ENCODE assay signal across 14 cellular contexts in the genomic region with DNA sequence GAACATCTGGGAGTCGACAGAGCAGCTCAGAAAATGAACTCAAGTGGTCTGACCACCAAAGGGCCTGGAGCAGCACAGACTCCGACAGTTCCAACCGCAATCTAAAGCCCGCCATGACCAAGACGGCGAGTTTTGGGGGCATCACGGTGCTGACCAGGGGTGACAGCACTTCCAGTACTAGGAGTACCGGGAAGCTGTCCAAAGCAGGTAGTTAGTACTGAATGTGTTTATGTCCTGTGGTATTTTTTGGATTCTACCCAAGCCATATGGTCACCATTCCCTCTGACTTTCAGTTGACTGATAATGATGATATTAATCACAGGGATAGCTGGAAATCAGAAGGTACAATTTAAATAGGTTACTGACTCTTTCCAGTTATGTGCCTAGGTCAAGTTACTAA.
DNase-seq lines count a peak whose midpoint lies in the region; ATAC-seq and TF ChIP-seq lines count a peak whose summit lies in the region.
"Had no signal": no experiment of that assay in that cellular context is flagged by ENCODE, and none has a peak within 500 bp of the region (broad histone marks: within the 10 kb centered on the region; RNA-seq: fewer than 3 reads in every experiment).

No MANE protein-coding gene starts in this region.

- H3K4me1 Mint-ChIP-seq in stimulated activated naive CD8-positive, alpha-beta T cell treated with anti-CD3 and anti-CD28 coated beads, Interleukin-15, amount 100 ng/mL, for 72 hours: no peaks in the 10 kb centered on the region
- H3K4me1 Mint-ChIP-seq: B cell; CD4-positive, alpha-beta memory T cell had no signal

- no peaks in the 10 kb centered on the region for H3K9me3 Mint-ChIP-seq in stimulated activated naive CD8-positive, alpha-beta T cell treated with anti-CD3 and anti-CD28 coated beads, Interleukin-15, amount 100 ng/mL, for 72 hours

- no peaks in the 10 kb centered on the region for H3F3A ChIP-seq in SK-N-SH (replicated peaks; ENCODE audit: insufficient read depth)

- DNase-seq in Right ventricle myocardium inferior (ENCODE audit: missing footprints) (peak; percentile 30), left ventricle myocardium superior (no peak), SK-N-SH (no peak), cerebellar cortex (ENCODE audit: low spot score) (peak; percentile 88), body of pancreas (no peak)
- DNase-seq in stimulated activated naive CD8-positive, alpha-beta T cell treated with anti-CD3 and anti-CD28 coated beads, Interleukin-15, amount 100 ng/mL, for 72 hours: no peak
- DNase-seq: CD4-positive, alpha-beta memory T cell; DND-41; GM23248; H7; IMR-90; KBM-7 had no signal

- H3K27me3 ChIP-seq in SK-N-SH (ENCODE audit: insufficient read depth) (no peaks in the 10 kb centered on the region), body of pancreas (no peaks in the 10 kb centered on the region)

- H3K9me3 ChIP-seq in SK-N-SH: no peaks in the 10 kb centered on the region
- no peaks in the 10 kb centered on the region for H3K9me3 ChIP-seq in body of pancreas

- no peak overlapping the region for H3K9ac ChIP-seq in SK-N-SH
- H3K9ac ChIP-seq: GM23248 had no signal

- H3K36me3 ChIP-seq in SK-N-SH (replicated peaks in 1 of 2; ENCODE audit: control insufficient read depth in 1 of 2, insufficient read depth in 2 of 2, low read length in 1 of 2) (no peaks in the 10 kb centered on the region), body of pancreas (replicated peaks in 1 of 2; ENCODE audit: insufficient read depth in 1 of 2, low read depth in 2 of 2) (no peaks in the 10 kb centered on the region)

- TF ChIP-seq RAD21 in SK-N-SH (IDR thresholded peaks at IDR 0.05; ENCODE audit: low read length): no peak

- TF ChIP-seq CTCF in SK-N-SH (IDR thresholded peaks at IDR 0.05): no peak
- TF ChIP-seq CTCF in body of pancreas (IDR thresholded peaks at IDR 0.05): no peak

- WGBS in SK-N-SH (ENCODE audit: low lambda C conversion rate): 67% methylated on average over 8 of the region's 8 CpGs
- WGBS in body of pancreas, 2 donors: 70 to 90% methylated on average over 6 to 8 of the region's 8 CpGs

- ATAC-seq in Right ventricle myocardium inferior (no peak), left ventricle myocardium superior (no peak), body of pancreas (no peak), GM19395 (IDR thresholded peaks at IDR 0.05; ENCODE audit: unreplicated experiment) (no peak)
- no peak for ATAC-seq in stimulated activated naive CD8-positive, alpha-beta T cell treated with anti-CD3 and anti-CD28 coated beads, Interleukin-15, amount 100 ng/mL, for 72 hours

- H3K27me3 Mint-ChIP-seq in stimulated activated naive CD8-positive, alpha-beta T cell treated with anti-CD3 and anti-CD28 coated beads, Interleukin-15, amount 100 ng/mL, for 72 hours: no peaks in the 10 kb centered on the region
- H3K27me3 Mint-ChIP-seq: B cell; CD4-positive, alpha-beta memory T cell had no signal

- no peak overlapping the region for H3K4me2 ChIP-seq in SK-N-SH

- no peaks in the 10 kb centered on the region for H3K79me2 ChIP-seq in SK-N-SH (ENCODE audit: insufficient read depth)

- no peak overlapping the region; a peak in 1 of 4 replicates for H3K27ac ChIP-seq in SK-N-SH (ENCODE audit: low read depth in 2 of 2, low read length in 1 of 2)
- H3K27ac ChIP-seq in body of pancreas: no peak overlapping the region
- H3K27ac ChIP-seq: GM23248 had no signal

- no peak overlapping the region for H2AFZ ChIP-seq in SK-N-SH (ENCODE audit: low read depth)
- H2AFZ ChIP-seq: GM23248 had no signal

- CTCF ChIA-PET in SK-N-SH (lab: Yijun Ruan, JAX): interaction anchor here (1.3 to 1.6 kb wide), 3 partner anchors 11 to 187 kb away, joined by 3 to 6 read pairs (median 3); no protein-coding TSS in a partner anchor

- H3K9me2 ChIP-seq in SK-N-SH: no peaks in the 10 kb centered on the region

- H3K4me3 ChIP-seq in SK-N-SH (ENCODE audit: low read depth in 2 of 2, low read length in 1 of 2) (no peak overlapping the region), body of pancreas (no peak overlapping the region)
- H3K4me3 ChIP-seq: GM23248 had no signal

- POLR2A ChIA-PET in SK-N-SH (lab: Yijun Ruan, JAX): interaction anchor here (0.7 kb wide), 1 partner anchor 66 kb away, joined by 3 read pairs; no protein-coding TSS in a partner anchor

- no peak for TF ChIP-seq EP300 in SK-N-SH (IDR thresholded peaks at IDR 0.05; ENCODE audit: borderline replicate concordance in 1 of 2, low read depth in 1 of 2, low read length in 1 of 2)

- no peak overlapping the region for H3K27ac Mint-ChIP-seq in stimulated activated naive CD8-positive, alpha-beta T cell treated with anti-CD3 and anti-CD28 coated beads, Interleukin-15, amount 100 ng/mL, for 72 hours
- H3K27ac Mint-ChIP-seq: B cell; CD4-positive, alpha-beta memory T cell had no signal

- H3K4me3 Mint-ChIP-seq in stimulated activated naive CD8-positive, alpha-beta T cell treated with anti-CD3 and anti-CD28 coated beads, Interleukin-15, amount 100 ng/mL, for 72 hours: no peak overlapping the region
- H3K4me3 Mint-ChIP-seq: B cell; CD4-positive, alpha-beta memory T cell had no signal

- intact Hi-C loops in Right ventricle myocardium inferior (cut with DNase I): no loop called here
- intact Hi-C loops in left ventricle myocardium superior (cut with micrococcal nuclease): no loop called here
- intact Hi-C loops in body of pancreas (cut with DNase I): no loop called here

- no peak for TF ChIP-seq POLR2A in body of pancreas (IDR thresholded peaks at IDR 0.05)

- H4K20me1 ChIP-seq in SK-N-SH (ENCODE audit: insufficient read depth): no peaks in the 10 kb centered on the region

- peaks cover 0 to 8% of the 10 kb centered on the region in 2 experiments; a peak in 2 of 4 replicates for H3K4me1 ChIP-seq in SK-N-SH (ENCODE audit: control insufficient read depth in 1 of 2, insufficient read depth in 2 of 2, low read depth in 1 of 2, low read length in 1 of 2)
- no peaks in the 10 kb centered on the region for H3K4me1 ChIP-seq in body of pancreas

TF ChIP-seq in SK-N-SH, 30 proteins besides CTCF, POLR2A, EP300 and RAD21:
- TF ChIP-seq REST (IDR thresholded peaks at IDR 0.05; ENCODE audit: low read depth, low read length) (no peak), RCOR1 (IDR thresholded peaks at IDR 0.05; ENCODE audit: low read length) (peak; percentile 51; the same call in 1 of the 2 replicates), RXRA (IDR thresholded peaks at IDR 0.05; ENCODE audit: borderline replicate concordance, low read depth) (no peak), TCF12 (IDR thresholded peaks at IDR 0.05) (peak; percentile 65)
- TF ChIP-seq, protein P1, sequence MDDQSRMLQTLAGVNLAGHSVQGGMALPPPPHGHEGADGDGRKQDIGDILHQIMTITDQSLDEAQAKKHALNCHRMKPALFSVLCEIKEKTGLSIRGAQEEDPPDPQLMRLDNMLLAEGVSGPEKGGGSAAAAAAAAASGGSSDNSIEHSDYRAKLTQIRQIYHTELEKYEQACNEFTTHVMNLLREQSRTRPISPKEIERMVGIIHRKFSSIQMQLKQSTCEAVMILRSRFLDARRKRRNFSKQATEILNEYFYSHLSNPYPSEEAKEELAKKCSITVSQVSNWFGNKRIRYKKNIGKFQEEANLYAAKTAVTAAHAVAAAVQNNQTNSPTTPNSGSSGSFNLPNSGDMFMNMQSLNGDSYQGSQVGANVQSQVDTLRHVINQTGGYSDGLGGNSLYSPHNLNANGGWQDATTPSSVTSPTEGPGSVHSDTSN (IDR thresholded peaks at IDR 0.05): 0 out of 2 replicates have a peak, but pooled peaks have one; percentile 12

Comparison
In these comparisons a context has a peak if more than half of its experiments do, and no peak if none do; other contexts are left out.
1. DNase-seq: peak in Right ventricle myocardium inferior (single experiment) and cerebellar cortex (single experiment); none in left ventricle myocardium superior (single experiment), SK-N-SH (single experiment), body of pancreas (0 of 4) and stimulated activated naive CD8-positive, alpha-beta T cell treated with anti-CD3 and anti-CD28 coated beads, Interleukin-15, amount 100 ng/mL, for 72 hours (0 of 2).